ENCODE assay signal across 8 cellular contexts in genomic region chr2:188369365-188369764, GRCh38.
DNase-seq lines count a peak whose midpoint lies in the region; ATAC-seq and TF ChIP-seq lines count a peak whose summit lies in the region.

No MANE protein-coding gene starts in this region.

- H3K4me3 Mint-ChIP-seq in activated T-cell treated with anti-CD3 and anti-CD28 coated beads, Interleukin-2, amount 50 U/mL, for 24 hours = no peak overlapping the region

- RAD21 ChIA-PET in HCT116 (lab: Charles Lee; ENCODE audit: low non-redundant PET in 1 of 2, low total read pairs in 2 of 2, uncharacterized antibody in 2 of 2, unreplicated experiment in 2 of 2) = no interaction called here

- no peaks in the 10 kb centered on the region for H3K9me3 ChIP-seq in HCT116 (ENCODE audit: control insufficient read depth in 1 of 2, insufficient read depth in 1 of 2, low read depth in 1 of 2, low read length in 2 of 2)
- H3K9me3 ChIP-seq in right atrium auricular region = no peaks in the 10 kb centered on the region

- DNase-seq in GM10248 (ENCODE audit: extremely low spot score) = peak; percentile 38
- DNase-seq in HCT116 (ENCODE audit: low read depth, low spot score) = peak; percentile 35
- DNase-seq in LHCN-M2 (ENCODE audit: low read depth) = peak; percentile 69
- DNase-seq in right atrium auricular region (ENCODE audit: low spot score) = no peak
- peak; percentile 56 for DNase-seq in stromal cell of bone marrow (ENCODE audit: low read depth)
- no peak for DNase-seq in activated T-cell treated with anti-CD3 and anti-CD28 coated beads, Interleukin-2, amount 50 U/mL, for 24 hours

- no TSS peak for BruUV-seq in HCT116 (replicated peaks; lab: Mats Ljungman, UMichigan)

- POLR2A ChIA-PET in GM10248 (lab: Yijun Ruan, JAX) (no interaction called here), HCT116 (lab: Charles Lee) (interaction anchor here (1.3 kb wide), 1 partner anchor 77 kb away, joined by 3 read pairs; the partner anchor contains the start of gene GULP1)

- no peaks in the 10 kb centered on the region for H3K9me3 Mint-ChIP-seq in activated T-cell treated with anti-CD3 and anti-CD28 coated beads, Interleukin-2, amount 50 U/mL, for 24 hours

- no peak overlapping the region for H3K4me3 ChIP-seq in HCT116 (replicated peaks in 1 of 2; ENCODE audit: low read depth in 1 of 2, low read length in 2 of 2)
- H3K4me3 ChIP-seq in WI38 (ENCODE audit: low read depth, low read length) = no peak overlapping the region
- H3K4me3 ChIP-seq in right atrium auricular region = no peak overlapping the region

- H3K36me3 ChIP-seq in HCT116 (ENCODE audit: control insufficient read depth in 1 of 2, insufficient read depth in 2 of 2, low read length in 2 of 2) (no peaks in the 10 kb centered on the region), right atrium auricular region (no peaks in the 10 kb centered on the region)

- CTCF ChIA-PET in GM10248 (lab: Yijun Ruan, JAX) = interaction anchor here (0.6 to 2.9 kb wide), 8 partner anchors 13 to 870 kb away, joined by 3 to 19 read pairs (median 4); no protein-coding TSS in a partner anchor
- CTCF ChIA-PET in HCT116 (lab: Charles Lee) = interaction anchor here (0.8 to 1.8 kb wide), 5 partner anchors 9 to 78 kb away, joined by 3 to 5 read pairs (median 4); partner anchors contain the start of gene GULP1

- H3K4me1 ChIP-seq in HCT116 (ENCODE audit: control insufficient read depth in 1 of 2, insufficient read depth in 2 of 2, low read length in 2 of 2) (peaks cover 0 to 14% of the 10 kb centered on the region in 2 experiments; a peak in 3 of 4 replicates), right atrium auricular region (no peaks in the 10 kb centered on the region)

- intact Hi-C loops in HCT116 (cut with micrococcal nuclease) = loop anchor here (5.0 to 10.0 kb wide), 2 partner anchors 77 to 865 kb away; partner anchors contain the start of gene GULP1

- no peaks in the 10 kb centered on the region for H3K4me1 Mint-ChIP-seq in activated T-cell treated with anti-CD3 and anti-CD28 coated beads, Interleukin-2, amount 50 U/mL, for 24 hours (ENCODE audit: low read depth)

- H3K27ac ChIP-seq in 22Rv1 (no peak overlapping the region), HCT116 (ENCODE audit: low read depth, low read length) (no peak overlapping the region), right atrium auricular region (no peak overlapping the region)

- no peaks in the 10 kb centered on the region for H3K27me3 Mint-ChIP-seq in activated T-cell treated with anti-CD3 and anti-CD28 coated beads, Interleukin-2, amount 50 U/mL, for 24 hours

- no peaks in the 10 kb centered on the region for H4K20me1 ChIP-seq in HCT116 (ENCODE audit: insufficient read depth)

- no peaks in the 10 kb centered on the region for H3K9me2 ChIP-seq in HCT116 (ENCODE audit: insufficient read depth)

- H3K27ac Mint-ChIP-seq in activated T-cell treated with anti-CD3 and anti-CD28 coated beads, Interleukin-2, amount 50 U/mL, for 24 hours = no peak overlapping the region

- TF ChIP-seq CTCF in 22Rv1 (IDR thresholded peaks at IDR 0.05) (peak; percentile 80), GM10248 (IDR thresholded peaks at IDR 0.05; ENCODE audit: control extremely low read depth, extremely low read depth, low read depth, missing control alignments) (peak; percentile 72), HCT116 (IDR thresholded peaks at IDR 0.05 in 2 of 3, conservative IDR thresholded peaks at IDR 0.05 in 1 of 3; ENCODE audit: borderline replicate concordance in 1 of 3, insufficient read depth in 1 of 3, low read depth in 2 of 3, low read length in 2 of 3) (peak; percentile 56 to 72 (median 66); a peak in 5 of 6 replicates), WI38 (IDR thresholded peaks at IDR 0.05; ENCODE audit: low read depth, low read length) (peak; percentile 56; the same call in 1 of the 2 replicates), right atrium auricular region (IDR thresholded peaks at IDR 0.05) (peak; percentile 44 to 78)

- H3K4me2 ChIP-seq in HCT116 (ENCODE audit: low read length) = no peak overlapping the region

- H3K36me3 Mint-ChIP-seq in activated T-cell treated with anti-CD3 and anti-CD28 coated beads, Interleukin-2, amount 50 U/mL, for 24 hours (ENCODE audit: low read depth) = no peaks in the 10 kb centered on the region

- H2AFZ ChIP-seq in HCT116 (ENCODE audit: low read depth, low read length, poor library complexity, severe bottlenecking) = no peak overlapping the region

- no peak for TF ChIP-seq POLR2A in HCT116 (IDR thresholded peaks at IDR 0.05; ENCODE audit: borderline replicate concordance, extremely low read depth, insufficient read depth, insufficient read length)

- peak; percentile 69 for TF ChIP-seq RAD21 in HCT116 (IDR thresholded peaks at IDR 0.05; ENCODE audit: low read depth)

- no peaks in the 10 kb centered on the region for H3K27me3 ChIP-seq in HCT116 (ENCODE audit: insufficient read depth, low read length)
- H3K27me3 ChIP-seq in right atrium auricular region = no peaks in the 10 kb centered on the region

- no peak overlapping the region for H3K9ac ChIP-seq in HCT116 (ENCODE audit: low read length)

- H3K79me2 ChIP-seq in HCT116 (ENCODE audit: insufficient read depth, low read length) = peaks cover 43% of the 10 kb centered on the region

- ATAC-seq in HCT116 = peak; percentile 94

TF ChIP-seq in HCT116, 20 proteins besides CTCF, POLR2A, EP300 and RAD21:
- TF ChIP-seq CBX3 (IDR thresholded peaks at IDR 0.05; ENCODE audit: low read depth) (peak; percentile 39; the same call in 1 of the 2 replicates), POLR2AphosphoS5 (IDR thresholded peaks at IDR 0.05; ENCODE audit: low read depth, low read length) (no peak)

Comparison
In these comparisons a context has a peak if more than half of its experiments do, and no peak if none do; other contexts are left out.
1. DNase-seq: peak in GM10248 (single experiment), HCT116 (single experiment), LHCN-M2 (single experiment) and stromal cell of bone marrow (single experiment); none in right atrium auricular region (single experiment) and activated T-cell treated with anti-CD3 and anti-CD28 coated beads, Interleukin-2, amount 50 U/mL, for 24 hours (single experiment).
2. Peak in every context shown above with its lines, with median percentiles within 50 percentile points of each other: CTCF ChIP-seq.